22 cellular contexts compared by ENCODE assay signal in the genomic region with DNA sequence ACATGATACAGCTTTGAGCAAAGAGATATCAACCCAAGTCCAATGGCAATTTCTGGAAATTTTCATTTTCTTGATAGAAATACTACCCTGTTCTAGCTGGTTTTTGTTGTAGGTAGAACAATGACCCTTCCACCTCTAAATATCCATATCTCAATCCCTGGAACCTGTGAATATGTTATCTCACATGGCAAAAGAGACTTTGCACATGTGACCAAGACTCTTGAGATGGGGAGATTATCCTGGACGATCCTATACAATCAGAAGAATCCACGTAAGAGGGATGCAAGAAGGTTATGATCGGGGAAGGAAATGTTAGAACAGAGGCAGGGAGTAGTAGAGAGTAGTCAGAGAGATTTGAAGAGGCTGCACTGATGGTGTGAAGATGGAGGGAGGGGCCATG.
DNase-seq lines count a peak whose midpoint lies in the region; ATAC-seq, FAIRE-seq and TF ChIP-seq lines count a peak whose summit lies in the region.
"Had no signal": no experiment of that assay in that cellular context is flagged by ENCODE, and none has a peak within 500 bp of the region (broad histone marks: within the 10 kb centered on the region; RNA-seq: fewer than 3 reads in every experiment).

No MANE protein-coding gene starts in this region.

- no peak overlapping the region for H3K4me3 Mint-ChIP-seq in endodermal cell
- H3K4me3 Mint-ChIP-seq: B cell; CD4-positive, alpha-beta T cell; CD8-positive, alpha-beta T cell had no signal

- H3K27ac ChIP-seq in HepG2 (ENCODE audit: extremely low read length, insufficient read depth, low read length) (no peak overlapping the region), right lobe of liver (no peak overlapping the region), endodermal cell (ENCODE audit: low read depth, low read length) (no peak overlapping the region), vagina (peak overlapping the region; percentile 10), tibial nerve (no peak overlapping the region)
- H3K27ac ChIP-seq: 22Rv1, A549, C4-2B had no signal

- no peaks in the 10 kb centered on the region for H3K27me3 ChIP-seq in HepG2 (ENCODE audit: control insufficient read depth in 1 of 2, insufficient read depth in 2 of 2, low read length in 2 of 2)
- no peaks in the 10 kb centered on the region for H3K27me3 ChIP-seq in right lobe of liver
- no peaks in the 10 kb centered on the region for H3K27me3 ChIP-seq in endodermal cell (ENCODE audit: control insufficient read depth, insufficient read depth, low read length, poor library complexity, severe bottlenecking)
- H3K27me3 ChIP-seq in vagina, result no peaks in the 10 kb centered on the region
- no peaks in the 10 kb centered on the region for H3K27me3 ChIP-seq in tibial nerve
- H3K27me3 ChIP-seq: BLaER1 treated with 17β-estradiol and CSF1 and Interleukin-3, amounts not matched to agents 10 nM and 100 nM had no signal

- peaks cover 17% of the 10 kb centered on the region for H3K9me3 Mint-ChIP-seq in endodermal cell
- H3K9me3 Mint-ChIP-seq: CD4-positive, alpha-beta T cell; CD8-positive, alpha-beta T cell had no signal

- TF ChIP-seq EP300 in HepG2 (IDR thresholded peaks at IDR 0.05; ENCODE audit: low read depth in 2 of 2, low read length in 2 of 2), result no peak
- no peak for TF ChIP-seq EP300 in HepG2 (CRISPR knock-in tag; IDR thresholded peaks at IDR 0.05; ENCODE audit: borderline replicate concordance)
- TF ChIP-seq EP300 in tibial nerve (IDR thresholded peaks at IDR 0.05), result no peak

- no peaks in the 10 kb centered on the region for H3K9me3 ChIP-seq in HepG2 (ENCODE audit: low read length)
- H3K9me3 ChIP-seq in right lobe of liver, result no peaks in the 10 kb centered on the region
- peaks cover 25% of the 10 kb centered on the region for H3K9me3 ChIP-seq in endodermal cell (ENCODE audit: control insufficient read depth, low read length)
- H3K9me3 ChIP-seq in vagina, result no peaks in the 10 kb centered on the region
- H3K9me3 ChIP-seq in tibial nerve, result no peaks in the 10 kb centered on the region
- H3K9me3 ChIP-seq: A549, Caco-2 had no signal

- H3K36me3 Mint-ChIP-seq in endodermal cell (ENCODE audit: low read depth), result peaks cover 11% of the 10 kb centered on the region
- H3K36me3 Mint-ChIP-seq: CD8-positive, alpha-beta T cell had no signal

- no peak overlapping the region for H3K27ac Mint-ChIP-seq in endodermal cell
- H3K27ac Mint-ChIP-seq: B cell; CD4-positive, alpha-beta T cell; CD8-positive, alpha-beta T cell had no signal

- BruUV-seq in HepG2 (replicated peaks; lab: Mats Ljungman, UMichigan), result no TSS peak

- no peak overlapping the region for H2AFZ ChIP-seq in HepG2 (ENCODE audit: low read length)

- ATAC-seq in HepG2, result no peak
- ATAC-seq in right lobe of liver, result no peak
- ATAC-seq: A549; CD8-positive, alpha-beta T cell had no signal

- no peak overlapping the region for H3K4me3 ChIP-seq in HepG2 (replicated peaks in 1 of 3; ENCODE audit: insufficient read depth in 1 of 3, low read depth in 2 of 3, low read length in 3 of 3)
- no peak overlapping the region for H3K4me3 ChIP-seq in right lobe of liver
- peak overlapping the region; percentile 6 for H3K4me3 ChIP-seq in endodermal cell (ENCODE audit: low read length)
- H3K4me3 ChIP-seq in vagina, result no peak overlapping the region
- H3K4me3 ChIP-seq in tibial nerve, result no peak overlapping the region
- H3K4me3 ChIP-seq: A549; BLaER1 treated with 17β-estradiol and CSF1 and Interleukin-3, amounts not matched to agents 10 nM and 100 nM had no signal

- POLR2A ChIA-PET in HepG2 (lab: Yijun Ruan, JAX), result no interaction called here

- 1% methylated on average over 3 of the region's 3 CpGs for WGBS in HepG2 (ENCODE audit: low lambda C conversion rate)
- WGBS in right lobe of liver (ENCODE audit: insufficient coverage, low coverage, low lambda C conversion rate, missing lambda C conversion rate), result 93% methylated on average over 3 of the region's 3 CpGs
- WGBS in endodermal cell (ENCODE audit: insufficient coverage in 1 of 2, insufficient read length in 1 of 2), 2 experiments, result 87 to 93% methylated on average over 3 of the region's 3 CpGs
- WGBS in tibial nerve, 2 donors, result 92 to 93% methylated on average over 3 of the region's 3 CpGs

- peaks cover 23% of the 10 kb centered on the region for H3K4me1 Mint-ChIP-seq in endodermal cell
- H3K4me1 Mint-ChIP-seq: B cell had no signal

- no peaks in the 10 kb centered on the region for H3K79me2 ChIP-seq in HepG2 (ENCODE audit: insufficient read depth, low read length)

- in situ Hi-C loops in HepG2 (cut with HindIII; ENCODE audit: extremely low pct_ligation_motif_present, low pct_unique_long_range_greater_than_20kb), result no loop called here

- no peak overlapping the region for H3K9ac ChIP-seq in HepG2 (ENCODE audit: insufficient read depth, low read depth, low read length)
- no peak overlapping the region for H3K9ac ChIP-seq in endodermal cell (ENCODE audit: extremely low read depth, low read length, poor library complexity, severe bottlenecking)
- H3K9ac ChIP-seq: BLaER1 treated with 17β-estradiol and CSF1 and Interleukin-3, amounts not matched to agents 10 nM and 100 nM had no signal

- H3K27me3 Mint-ChIP-seq in endodermal cell (ENCODE audit: insufficient read depth), result no peaks in the 10 kb centered on the region
- H3K27me3 Mint-ChIP-seq: B cell; CD4-positive, alpha-beta T cell had no signal

- intact Hi-C loops in HepG2 (cut with micrococcal nuclease; ENCODE audit: unreplicated experiment) (no loop called here), right lobe of liver (cut with DNase I) (no loop called here), vagina (cut with DNase I) (no loop called here)

- TF ChIP-seq RAD21 in HepG2 (CRISPR knock-in tag; IDR thresholded peaks at IDR 0.05), result no peak

- TF ChIP-seq POLR2A in HepG2 (IDR thresholded peaks at IDR 0.05; ENCODE audit: insufficient read depth in 1 of 2, low read depth in 2 of 2, low read length in 2 of 2) (no peak), right lobe of liver (IDR thresholded peaks at IDR 0.05) (no peak), vagina (IDR thresholded peaks at IDR 0.05) (no peak), tibial nerve (IDR thresholded peaks at IDR 0.05) (no peak)

- no peaks in the 10 kb centered on the region for H4K20me1 ChIP-seq in HepG2 (ENCODE audit: insufficient read depth, low read length)
- H4K20me1 ChIP-seq: BLaER1 treated with 17β-estradiol and CSF1 and Interleukin-3, amounts not matched to agents 10 nM and 100 nM had no signal

- no peaks in the 10 kb centered on the region for H3K4me1 ChIP-seq in HepG2 (ENCODE audit: insufficient read depth, low read length)
- peaks cover 0 to 6% (median 0%) of the 10 kb centered on the region in 4 donors for H3K4me1 ChIP-seq in right lobe of liver
- no peaks in the 10 kb centered on the region for H3K4me1 ChIP-seq in endodermal cell (ENCODE audit: control insufficient read depth, insufficient read depth, low read length)
- H3K4me1 ChIP-seq in vagina, result peaks cover 8% of the 10 kb centered on the region
- H3K4me1 ChIP-seq in tibial nerve, result no peaks in the 10 kb centered on the region
- H3K4me1 ChIP-seq: A549, Caco-2 had no signal

- H3K36me3 ChIP-seq in HepG2 (replicated peaks in 1 of 2; ENCODE audit: control insufficient read depth in 1 of 2, insufficient read depth in 2 of 2, low read length in 2 of 2), result no peaks in the 10 kb centered on the region
- no peaks in the 10 kb centered on the region for H3K36me3 ChIP-seq in right lobe of liver
- peaks cover 8% of the 10 kb centered on the region for H3K36me3 ChIP-seq in endodermal cell (ENCODE audit: control insufficient read depth, insufficient read depth, low read length)
- H3K36me3 ChIP-seq in vagina, result no peaks in the 10 kb centered on the region
- no peaks in the 10 kb centered on the region for H3K36me3 ChIP-seq in tibial nerve
- H3K36me3 ChIP-seq: BLaER1 treated with 17β-estradiol and CSF1 and Interleukin-3, amounts not matched to agents 10 nM and 100 nM had no signal

- FAIRE-seq in HepG2 (lab: Jason Lieb, UNC), result no peak
- FAIRE-seq: A549, D721Med, G401.6, GM12891, GM19239 had no signal

- CTCF ChIA-PET in HepG2 (lab: Yijun Ruan, JAX; ENCODE audit: low intra/inter-chr PET ratio, low total read pairs), result no interaction called here

- no peak overlapping the region for H3K4me2 ChIP-seq in HepG2 (ENCODE audit: low read depth, low read length)
- H3K4me2 ChIP-seq: A549 had no signal

- DNase-seq in HepG2 (ENCODE audit: low spot score) (no peak), right lobe of liver (no peak), endodermal cell (no peak), vagina (ENCODE audit: extremely low spot score in 2 of 2) (no peak), tibial nerve (ENCODE audit: low spot score in 2 of 2) (no peak)
- DNase-seq in stimulated activated CD4-positive, alpha-beta T cell treated with anti-CD3 and anti-CD28 coated beads, Interleukin-4, amount 100 ng/mL, for 4 hours, result no peak
- DNase-seq: AML-193; Caco-2; Calu3; CD4-positive, alpha-beta T cell; CD8-positive, alpha-beta T cell; DMS79 treated with DMSO at 0.1 percent for 48 hours; GF-D8 had no signal

- TF ChIP-seq CTCF in HepG2 (CRISPR knock-in tag; IDR thresholded peaks at IDR 0.05) (no peak), right lobe of liver (IDR thresholded peaks at IDR 0.05) (no peak), endodermal cell (conservative IDR thresholded peaks at IDR 0.05) (no peak), vagina (IDR thresholded peaks at IDR 0.05) (no peak), tibial nerve (IDR thresholded peaks at IDR 0.05) (no peak)

TF ChIP-seq in HepG2, 621 proteins besides CTCF, POLR2A, EP300 and RAD21:
- TF ChIP-seq, protein P1, sequence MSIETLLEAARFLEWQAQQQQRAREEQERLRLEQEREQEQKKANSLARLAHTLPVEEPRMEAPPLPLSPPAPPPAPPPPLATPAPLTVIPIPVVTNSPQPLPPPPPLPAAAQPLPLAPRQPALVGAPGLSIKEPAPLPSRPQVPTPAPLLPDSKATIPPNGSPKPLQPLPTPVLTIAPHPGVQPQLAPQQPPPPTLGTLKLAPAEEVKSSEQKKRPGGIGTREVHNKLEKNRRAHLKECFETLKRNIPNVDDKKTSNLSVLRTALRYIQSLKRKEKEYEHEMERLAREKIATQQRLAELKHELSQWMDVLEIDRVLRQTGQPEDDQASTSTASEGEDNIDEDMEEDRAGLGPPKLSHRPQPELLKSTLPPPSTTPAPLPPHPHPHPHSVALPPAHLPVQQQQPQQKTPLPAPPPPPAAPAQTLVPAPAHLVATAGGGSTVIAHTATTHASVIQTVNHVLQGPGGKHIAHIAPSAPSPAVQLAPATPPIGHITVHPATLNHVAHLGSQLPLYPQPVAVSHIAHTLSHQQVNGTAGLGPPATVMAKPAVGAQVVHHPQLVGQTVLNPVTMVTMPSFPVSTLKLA (IDR thresholded peaks at IDR 0.05), result peak; percentile 72
- no peak for TF ChIP-seq ETV5 (CRISPR knock-in tag; IDR thresholded peaks at IDR 0.05; ENCODE audit: borderline replicate concordance)
